Comparison of ENCODE assay signal across 1 cellular context in the genomic region with DNA sequence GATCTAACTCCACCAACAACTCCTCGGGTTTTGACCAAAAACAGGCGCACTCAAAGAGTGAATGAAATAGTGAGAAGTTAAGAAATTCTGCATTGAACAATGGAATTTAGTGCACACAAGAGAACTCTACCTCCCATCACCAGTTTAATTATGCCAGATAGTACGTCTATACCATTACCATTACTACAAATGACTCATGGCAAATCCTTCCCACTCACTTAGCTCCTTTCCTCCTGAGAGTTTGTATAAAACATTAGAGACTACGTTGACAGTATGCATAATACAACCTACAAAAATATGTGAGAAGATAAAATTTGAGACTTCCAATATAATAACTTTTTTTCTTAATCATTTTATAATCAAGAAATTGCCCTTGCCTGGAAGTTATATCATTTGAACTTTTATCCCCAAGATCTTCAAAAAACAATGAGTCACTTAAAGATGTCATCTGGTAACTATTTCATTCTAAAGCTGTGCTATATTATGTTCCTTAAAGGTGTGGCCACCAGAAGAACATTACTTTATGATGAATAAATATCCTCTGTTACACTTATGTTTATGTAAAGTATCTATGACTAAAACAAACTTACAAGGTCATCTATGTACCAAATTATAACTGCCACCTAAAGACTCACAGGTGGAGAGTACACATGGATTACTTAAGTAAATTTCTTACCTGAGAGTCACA.
TF ChIP-seq lines count a peak whose summit lies in the region.

No MANE protein-coding gene starts in this region.

TF ChIP-seq in GM23338, 12 proteins besides CTCF, POLR2A, EP300 and RAD21:
- TF ChIP-seq REST (IDR thresholded peaks at IDR 0.05; ENCODE audit: unreplicated experiment) (no peak), ZNF331 (CRISPR knock-in tag; IDR thresholded peaks at IDR 0.05; ENCODE audit: low read depth) (no peak), JUNB (IDR thresholded peaks at IDR 0.05; ENCODE audit: unreplicated experiment) (no peak), ZNF114 (CRISPR knock-in tag; IDR thresholded peaks at IDR 0.05) (no peak), ETS1 (IDR thresholded peaks at IDR 0.05) (no peak), EZH2 (IDR thresholded peaks at IDR 0.05; ENCODE audit: low read depth, unreplicated experiment) (no peak)
- TF ChIP-seq, protein P1, sequence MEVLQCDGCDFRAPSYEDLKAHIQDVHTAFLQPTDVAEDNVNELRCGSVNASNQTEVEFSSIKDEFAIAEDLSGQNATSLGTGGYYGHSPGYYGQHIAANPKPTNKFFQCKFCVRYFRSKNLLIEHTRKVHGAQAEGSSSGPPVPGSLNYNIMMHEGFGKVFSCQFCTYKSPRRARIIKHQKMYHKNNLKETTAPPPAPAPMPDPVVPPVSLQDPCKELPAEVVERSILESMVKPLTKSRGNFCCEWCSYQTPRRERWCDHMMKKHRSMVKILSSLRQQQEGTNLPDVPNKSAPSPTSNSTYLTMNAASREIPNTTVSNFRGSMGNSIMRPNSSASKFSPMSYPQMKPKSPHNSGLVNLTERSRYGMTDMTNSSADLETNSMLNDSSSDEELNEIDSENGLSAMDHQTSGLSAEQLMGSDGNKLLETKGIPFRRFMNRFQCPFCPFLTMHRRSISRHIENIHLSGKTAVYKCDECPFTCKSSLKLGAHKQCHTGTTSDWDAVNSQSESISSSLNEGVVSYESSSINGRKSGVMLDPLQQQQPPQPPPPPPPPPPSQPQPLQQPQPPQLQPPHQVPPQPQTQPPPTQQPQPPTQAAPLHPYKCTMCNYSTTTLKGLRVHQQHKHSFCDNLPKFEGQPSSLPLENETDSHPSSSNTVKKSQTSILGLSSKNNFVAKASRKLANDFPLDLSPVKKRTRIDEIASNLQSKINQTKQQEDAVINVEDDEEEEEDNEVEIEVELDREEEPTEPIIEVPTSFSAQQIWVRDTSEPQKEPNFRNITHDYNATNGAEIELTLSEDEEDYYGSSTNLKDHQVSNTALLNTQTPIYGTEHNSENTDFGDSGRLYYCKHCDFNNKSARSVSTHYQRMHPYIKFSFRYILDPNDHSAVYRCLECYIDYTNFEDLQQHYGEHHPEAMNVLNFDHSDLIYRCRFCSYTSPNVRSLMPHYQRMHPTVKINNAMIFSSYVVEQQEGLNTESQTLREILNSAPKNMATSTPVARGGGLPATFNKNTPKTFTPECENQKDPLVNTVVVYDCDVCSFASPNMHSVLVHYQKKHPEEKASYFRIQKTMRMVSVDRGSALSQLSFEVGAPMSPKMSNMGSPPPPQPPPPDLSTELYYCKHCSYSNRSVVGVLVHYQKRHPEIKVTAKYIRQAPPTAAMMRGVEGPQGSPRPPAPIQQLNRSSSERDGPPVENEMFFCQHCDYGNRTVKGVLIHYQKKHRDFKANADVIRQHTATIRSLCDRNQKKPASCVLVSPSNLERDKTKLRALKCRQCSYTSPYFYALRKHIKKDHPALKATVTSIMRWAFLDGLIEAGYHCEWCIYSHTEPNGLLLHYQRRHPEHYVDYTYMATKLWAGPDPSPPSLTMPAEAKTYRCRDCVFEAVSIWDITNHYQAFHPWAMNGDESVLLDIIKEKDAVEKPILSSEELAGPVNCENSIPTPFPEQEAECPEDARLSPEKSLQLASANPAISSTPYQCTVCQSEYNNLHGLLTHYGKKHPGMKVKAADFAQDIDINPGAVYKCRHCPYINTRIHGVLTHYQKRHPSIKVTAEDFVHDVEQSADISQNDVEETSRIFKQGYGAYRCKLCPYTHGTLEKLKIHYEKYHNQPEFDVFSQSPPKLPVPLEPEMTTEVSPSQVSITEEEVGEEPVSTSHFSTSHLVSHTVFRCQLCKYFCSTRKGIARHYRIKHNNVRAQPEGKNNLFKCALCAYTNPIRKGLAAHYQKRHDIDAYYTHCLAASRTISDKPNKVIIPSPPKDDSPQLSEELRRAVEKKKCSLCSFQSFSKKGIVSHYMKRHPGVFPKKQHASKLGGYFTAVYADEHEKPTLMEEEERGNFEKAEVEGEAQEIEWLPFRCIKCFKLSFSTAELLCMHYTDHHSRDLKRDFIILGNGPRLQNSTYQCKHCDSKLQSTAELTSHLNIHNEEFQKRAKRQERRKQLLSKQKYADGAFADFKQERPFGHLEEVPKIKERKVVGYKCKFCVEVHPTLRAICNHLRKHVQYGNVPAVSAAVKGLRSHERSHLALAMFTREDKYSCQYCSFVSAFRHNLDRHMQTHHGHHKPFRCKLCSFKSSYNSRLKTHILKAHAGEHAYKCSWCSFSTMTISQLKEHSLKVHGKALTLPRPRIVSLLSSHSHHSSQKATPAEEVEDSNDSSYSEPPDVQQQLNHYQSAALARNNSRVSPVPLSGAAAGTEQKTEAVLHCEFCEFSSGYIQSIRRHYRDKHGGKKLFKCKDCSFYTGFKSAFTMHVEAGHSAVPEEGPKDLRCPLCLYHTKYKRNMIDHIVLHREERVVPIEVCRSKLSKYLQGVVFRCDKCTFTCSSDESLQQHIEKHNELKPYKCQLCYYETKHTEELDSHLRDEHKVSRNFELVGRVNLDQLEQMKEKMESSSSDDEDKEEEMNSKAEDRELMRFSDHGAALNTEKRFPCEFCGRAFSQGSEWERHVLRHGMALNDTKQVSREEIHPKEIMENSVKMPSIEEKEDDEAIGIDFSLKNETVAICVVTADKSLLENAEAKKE (CRISPR knock-in tag; IDR thresholded peaks at IDR 0.05) = no peak
